ENCODE assay signal across 8 cellular contexts in the genomic region with DNA sequence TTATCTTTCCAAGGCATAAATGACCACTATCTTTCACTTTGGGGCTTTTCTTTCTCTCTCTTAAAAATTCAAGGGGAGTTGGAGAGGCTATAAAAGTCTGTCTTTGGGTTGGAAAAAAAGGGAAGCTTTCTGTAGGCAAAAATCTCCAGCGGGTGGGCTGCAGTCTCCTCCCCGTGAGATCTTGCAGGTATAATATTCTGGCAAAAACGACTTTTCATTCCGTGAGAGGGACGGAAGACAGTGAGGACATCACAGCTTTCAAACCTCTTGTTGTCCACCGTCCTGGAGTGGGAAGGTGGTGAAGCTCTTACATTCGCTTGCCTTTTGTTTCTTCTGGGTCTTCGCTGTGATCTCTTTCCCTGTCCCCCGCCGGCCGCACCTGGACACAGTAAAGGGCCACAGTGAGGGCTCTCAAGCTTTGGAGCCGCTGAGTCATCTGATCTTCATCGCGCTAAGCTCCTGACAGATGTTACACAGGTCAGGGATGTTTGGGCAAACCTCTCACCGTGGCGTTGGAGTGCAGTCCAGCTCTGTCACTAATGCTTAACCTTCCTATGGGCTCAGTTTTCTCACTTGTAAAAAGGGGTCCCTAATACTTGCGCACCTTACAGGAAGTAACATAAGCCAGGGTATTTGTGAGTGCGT.
DNase-seq lines count a peak whose midpoint lies in the region; ATAC-seq and TF ChIP-seq lines count a peak whose summit lies in the region.

No MANE protein-coding gene starts in this region.

- DNase-seq in SHP77 (lab: John Stamatoyannopoulos, UW) (peak; percentile 64 to 74), fibroblast of villous mesenchyme (ENCODE audit: low read depth) (peak; percentile 12), SIG-M5 treated with dmso at 0.1 percent for 504 hours (lab: John Stamatoyannopoulos, UW; ENCODE audit: unreplicated experiment) (no peak), COLO829 (ENCODE audit: low spot score) (no peak), NCI-H1930 (lab: John Stamatoyannopoulos, UW) (no peak)

- H3K4me1 ChIP-seq in rectal smooth muscle tissue (ENCODE audit: control insufficient read depth, insufficient read depth, low read length) = no peaks in the 10 kb centered on the region

- H3K4me3 ChIP-seq in GM08714 (ENCODE audit: low read length) (peak overlapping the region; percentile 57; the same call in 1 of the 2 replicates), fibroblast of villous mesenchyme (ENCODE audit: low read depth, low read length) (peak overlapping the region; percentile 64), rectal smooth muscle tissue (ENCODE audit: low read length) (peak overlapping the region; percentile 49)

- no peak overlapping the region for H3K9ac ChIP-seq in rectal smooth muscle tissue (ENCODE audit: low read length)

- ATAC-seq in HG03108 (IDR thresholded peaks at IDR 0.05; ENCODE audit: unreplicated experiment) = no peak

- no peak overlapping the region for H3K27ac ChIP-seq in rectal smooth muscle tissue (ENCODE audit: low read depth, low read length)

- no peaks in the 10 kb centered on the region for H3K27me3 ChIP-seq in rectal smooth muscle tissue (ENCODE audit: control insufficient read depth, insufficient read depth, low read length)

- no peaks in the 10 kb centered on the region for H3K36me3 ChIP-seq in rectal smooth muscle tissue (ENCODE audit: control insufficient read depth, insufficient read depth, low read length)

- TF ChIP-seq CTCF in fibroblast of villous mesenchyme (IDR thresholded peaks at IDR 0.05; ENCODE audit: insufficient read depth, low read depth, low read length) = no peak

Comparison
In these comparisons a context has a peak if more than half of its experiments do, and no peak if none do; other contexts are left out.
1. DNase-seq: peak in SHP77 (2 of 2) and fibroblast of villous mesenchyme (single experiment); none in SIG-M5 treated with dmso at 0.1 percent for 504 hours (single experiment), COLO829 (single experiment) and NCI-H1930 (0 of 2).
2. Peak in every context shown above with its lines, with median percentiles within 50 percentile points of each other: H3K4me3 ChIP-seq.